8 cellular contexts compared by ENCODE assay signal in the genomic region with DNA sequence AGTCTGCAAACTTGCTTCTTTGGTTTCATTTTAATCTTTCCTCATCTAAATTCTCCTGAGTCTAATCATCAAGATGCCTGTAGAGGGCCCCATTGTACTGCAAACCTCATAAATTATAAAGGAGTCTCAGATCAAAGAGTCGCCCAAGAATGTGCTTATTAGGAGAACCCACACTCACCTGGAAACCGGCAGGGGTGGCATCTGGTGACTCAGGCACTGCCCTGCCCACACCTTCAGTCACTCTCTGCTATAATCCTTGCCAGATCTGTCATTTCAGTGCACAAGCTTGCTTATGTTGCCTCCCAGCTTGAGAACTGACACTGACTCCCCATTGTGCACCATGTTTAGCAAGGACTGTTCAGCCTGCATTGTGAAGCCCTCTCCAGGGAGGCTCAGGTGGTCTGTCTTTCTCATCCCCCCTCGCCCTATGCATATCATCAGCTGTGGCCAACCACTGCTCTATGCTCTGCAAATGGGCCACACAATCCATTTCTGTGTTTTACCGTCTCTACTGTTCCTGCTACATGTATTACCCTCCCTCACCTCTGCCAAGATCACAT. TPM values are rescaled to one million over a fixed set of nuclear protein-coding genes. Genes with fewer than 3 reads are reported as not detected.
DNase-seq lines count a peak whose midpoint lies in the region; ATAC-seq and TF ChIP-seq lines count a peak whose summit lies in the region.

No MANE protein-coding gene starts in this region.

- no peaks in the 10 kb centered on the region for H3K4me1 ChIP-seq in HAP-1
- H3K4me1 ChIP-seq in upper lobe of right lung = no peaks in the 10 kb centered on the region

- TF ChIP-seq CTCF in dorsolateral prefrontal cortex (IDR thresholded peaks at IDR 0.05 in 54 of 56, conservative IDR thresholded peaks at IDR 0.05 in 2 of 56; ENCODE audit: low read depth in 1 of 56, partially characterized antibody in 56 of 56) = peak in 50 of 56 donors; percentile 18 to 72 (median 43)
- TF ChIP-seq CTCF in upper lobe of right lung (IDR thresholded peaks at IDR 0.05) = peak; percentile 49

- in situ Hi-C loops in HAP-1 (cut with MboI; ENCODE audit: low sequenced_read_pairs) = loop anchor here (25.0 kb wide), 1 partner anchor 342 kb away; no protein-coding TSS in a partner anchor

- H3K27ac ChIP-seq in dorsolateral prefrontal cortex = no peak overlapping the region
- H3K27ac ChIP-seq in upper lobe of right lung = no peak overlapping the region

- no peaks in the 10 kb centered on the region for H3K36me3 ChIP-seq in HAP-1 (replicated peaks)
- no peaks in the 10 kb centered on the region for H3K36me3 ChIP-seq in upper lobe of right lung

- peaks cover 22% of the 10 kb centered on the region for H3K27me3 ChIP-seq in HAP-1 (ENCODE audit: low read depth)
- peaks cover 0 to 27% (median 0%) of the 10 kb centered on the region in 45 donors for H3K27me3 ChIP-seq in dorsolateral prefrontal cortex
- H3K27me3 ChIP-seq in upper lobe of right lung = peaks cover 4% of the 10 kb centered on the region

- intact Hi-C loops in Right ventricle myocardium superior (cut with DNase I) = loop anchor here (5.0 kb wide), 1 partner anchor 357 kb away; no protein-coding TSS in a partner anchor
- intact Hi-C loops in cardiac septum (cut with DNase I) = loop anchor here (2.0 kb wide), 1 partner anchor 350 kb away; no protein-coding TSS in a partner anchor
- intact Hi-C loops in dorsolateral prefrontal cortex (cut with DNase I) = no loop called here
- intact Hi-C loops in upper lobe of right lung (cut with DNase I) = no loop called here

- H3K9me3 ChIP-seq in HAP-1 (no peaks in the 10 kb centered on the region), upper lobe of right lung (no peaks in the 10 kb centered on the region)

- ATAC-seq in Right ventricle myocardium superior (ENCODE audit: poor library complexity) (peak; percentile 46), upper lobe of right lung (peak; percentile 97)

- H3K4me3 ChIP-seq in HAP-1 (no peak overlapping the region), dorsolateral prefrontal cortex (no peak overlapping the region), upper lobe of right lung (no peak overlapping the region)

- DNase-seq in Right ventricle myocardium superior (no peak), cardiac septum (ENCODE audit: low spot score) (no peak), HAP-1 (ENCODE audit: low spot score in 2 of 2) (peak; percentile 12 to 41), M059J (ENCODE audit: low read depth) (peak; percentile 76), SKM-1 treated with dmso at 0.1 percent for 144 hours (lab: John Stamatoyannopoulos, UW; ENCODE audit: unreplicated experiment) (peak; percentile 52), dorsolateral prefrontal cortex (no peak), middle frontal gyrus (ENCODE audit: extremely low spot score, low spot score) (peak; percentile 9), upper lobe of right lung (peak; percentile 70)

RNA-seq across cellular contexts. Expression of a gene that starts 12.4 kb away (rescaled TPM):
- total RNA-seq in Right ventricle myocardium superior (not detected), cardiac septum (not detected), dorsolateral prefrontal cortex (1 to 10 TPM in 6 of 120 experiments, under 1 TPM in 15, not detected in 99; 0.42 to 3.3 (median 0.76) TPM), upper lobe of right lung (2.8 TPM)
- not detected in 2 replicates for total RNA-seq in M059J (2014; rRNA removed; shearing (Covaris generic))

RNA-seq across cellular contexts. Expression of a gene that starts 44.3 kb away (rescaled TPM):
- total RNA-seq in Right ventricle myocardium superior (not detected), cardiac septum (0.05 TPM), dorsolateral prefrontal cortex (1 to 10 TPM in 2 of 120 experiments, under 1 TPM in 26, not detected in 92; 0.06 to 1.4 (median 0.25) TPM), upper lobe of right lung (0.69 TPM)
- 1.6 and 2.0 TPM in 2 replicates for total RNA-seq in M059J (2014; rRNA removed; shearing (Covaris generic))

Comparison
In these comparisons a context has a peak if more than half of its experiments do, and no peak if none do; other contexts are left out.
1. DNase-seq: peak in HAP-1 (2 of 2), M059J (single experiment), SKM-1 treated with dmso at 0.1 percent for 144 hours (single experiment), middle frontal gyrus (single experiment) and upper lobe of right lung (single experiment); none in Right ventricle myocardium superior (single experiment), cardiac septum (single experiment) and dorsolateral prefrontal cortex (0 of 10).
2. intact Hi-C loops: an anchor here in Right ventricle myocardium superior (5.0 kb wide) and cardiac septum (2.0 kb wide); none called in dorsolateral prefrontal cortex and upper lobe of right lung.